Comparison of ENCODE assay signal across 8 cellular contexts in genomic region chr17:27473748-27474609, GRCh38. TPM values are rescaled to one million over a fixed set of nuclear protein-coding genes. Genes with fewer than 3 reads are reported as not detected.
DNase-seq lines count a peak whose midpoint lies in the region; ATAC-seq and TF ChIP-seq lines count a peak whose summit lies in the region.

No MANE protein-coding gene starts in this region.

- TF ChIP-seq CTCF in GM12864 (IDR thresholded peaks at IDR 0.05; ENCODE audit: low read depth, low read length, missing control alignments) (no peak), mucosa of descending colon (IDR thresholded peaks at IDR 0.05) (no peak), transverse colon (IDR thresholded peaks at IDR 0.05) (no peak)

- intact Hi-C loops in mucosa of descending colon (cut with DNase I, micrococcal nuclease) (loop anchor here in 1 of 2 donors (10.0 kb wide), 1 partner anchor 121 kb away; no protein-coding TSS in a partner anchor), transverse colon (cut with DNase I; ENCODE audit: low total_unique reads) (no loop called here)

- H3K4me3 ChIP-seq in GM12864 (ENCODE audit: low read depth, low read length) (peak overlapping the region; percentile 39), mucosa of descending colon (no peak overlapping the region), transverse colon (no peak overlapping the region)

- no peak for TF ChIP-seq POLR2A in transverse colon (IDR thresholded peaks at IDR 0.05)

- DNase-seq in GM12864 (ENCODE audit: low read depth) = peak; percentile 75
- peak; percentile 49 for DNase-seq in OCI-M2 (lab: John Stamatoyannopoulos, UW; ENCODE audit: unreplicated experiment)
- peak; percentile 85 for DNase-seq in activated naive CD4-positive, alpha-beta T cell treated with Interleukin-2 at 50 U/mL for 16 hours
- peak in 1 of 3 donors; percentile 38 for DNase-seq in mucosa of descending colon
- DNase-seq in transverse colon = no peak
- DNase-seq in NCI-H748 (lab: John Stamatoyannopoulos, UW; ENCODE audit: unreplicated experiment) = no peak
- no peak for DNase-seq in NCI-H1436 treated with DMSO at 0.1 percent for 48 hours (lab: John Stamatoyannopoulos, UW)

- no peak for TF ChIP-seq EP300 in transverse colon (IDR thresholded peaks at IDR 0.05; ENCODE audit: low read depth)

- no peaks in the 10 kb centered on the region for H3K27me3 ChIP-seq in transverse colon

- ATAC-seq in HG02642 (IDR thresholded peaks at IDR 0.05; ENCODE audit: poor library complexity, unreplicated experiment) (peak; percentile 34), mucosa of descending colon (peak; percentile 56)

- H3K9me3 ChIP-seq in mucosa of descending colon (no peaks in the 10 kb centered on the region), transverse colon (no peaks in the 10 kb centered on the region)

- H3K27ac ChIP-seq in transverse colon = peak overlapping the region; percentile 56 to 69 (median 59)

- WGBS in transverse colon (ENCODE audit: low coverage in 1 of 2), 2 donors = 43 to 51% methylated on average over 4 to 8 of the region's 8 CpGs

- H3K36me3 ChIP-seq in mucosa of descending colon (ENCODE audit: low read depth) (no peaks in the 10 kb centered on the region), transverse colon (no peaks in the 10 kb centered on the region)

- in situ Hi-C loops in transverse colon (cut with MboI; ENCODE audit: low pct_ligation_motif_present in 1 of 4, low pct_unique_long_range_greater_than_20kb in 1 of 4, low sequenced_read_pairs in 3 of 4) = loop anchor here in 2 of 4 donors (25.0 kb wide), 3 partner anchors 112 to 237 kb away; no protein-coding TSS in a partner anchor

- peaks cover 7% of the 10 kb centered on the region for H3K4me1 ChIP-seq in mucosa of descending colon (ENCODE audit: low read depth)
- H3K4me1 ChIP-seq in transverse colon = peaks cover 11 to 19% (median 13%) of the 10 kb centered on the region in 4 donors

RNA-seq across cellular contexts. Expression of gene KSR1, which starts 17.7 kb away (rescaled TPM):
- total RNA-seq in mucosa of descending colon (10 to 100 TPM; 20.5 to 50.4 (median 21.3) TPM), transverse colon (10 to 100 TPM in 3 of 4 donors, 1 to 10 TPM in 1; 8.2 to 55.7 (median 30.9) TPM)

Comparison
In these comparisons a context has a peak if more than half of its experiments do, and no peak if none do; other contexts are left out.
1. DNase-seq: peak in GM12864 (single experiment), OCI-M2 (single experiment) and activated naive CD4-positive, alpha-beta T cell treated with Interleukin-2 at 50 U/mL for 16 hours (single experiment); none in transverse colon (single experiment), NCI-H748 (single experiment) and NCI-H1436 treated with DMSO at 0.1 percent for 48 hours (single experiment).